Comparison of ENCODE assay signal across 9 cellular contexts in genomic region chr4:39763714-39764572, GRCh38.
DNase-seq lines count a peak whose midpoint lies in the region; ATAC-seq and TF ChIP-seq lines count a peak whose summit lies in the region.
"Had no signal": no experiment of that assay in that cellular context is flagged by ENCODE, and none has a peak within 500 bp of the region (broad histone marks: within the 10 kb centered on the region; RNA-seq: fewer than 3 reads in every experiment).

No MANE protein-coding gene starts in this region.

- peaks cover 34% of the 10 kb centered on the region for H3K36me3 ChIP-seq in effector memory CD4-positive, alpha-beta T cell (ENCODE audit: control insufficient read depth, insufficient read depth, low read length)
- peaks cover 4 to 81% of the 10 kb centered on the region in 2 donors for H3K36me3 ChIP-seq in psoas muscle (ENCODE audit: insufficient read depth in 1 of 2, low read depth in 1 of 2)

- no peak overlapping the region for H3K27ac ChIP-seq in effector memory CD4-positive, alpha-beta T cell (ENCODE audit: insufficient read depth, low read length, poor library complexity, severe bottlenecking)
- H3K27ac ChIP-seq in psoas muscle, result no peak overlapping the region
- H3K27ac ChIP-seq: esophagus muscularis mucosa had no signal

- H3K4me1 Mint-ChIP-seq in memory B cell, result peaks cover 4% of the 10 kb centered on the region

- H3K27me3 ChIP-seq in effector memory CD4-positive, alpha-beta T cell (replicated peaks; ENCODE audit: control insufficient read depth, insufficient read depth, low read length, poor library complexity, severe bottlenecking), result no peaks in the 10 kb centered on the region
- no peaks in the 10 kb centered on the region for H3K27me3 ChIP-seq in psoas muscle (ENCODE audit: insufficient read depth in 3 of 3, low read length in 2 of 3)
- H3K27me3 ChIP-seq: esophagus muscularis mucosa had no signal

- H3K27ac Mint-ChIP-seq in memory B cell, result peak overlapping the region; percentile 67

- no peaks in the 10 kb centered on the region for H3K9me3 Mint-ChIP-seq in memory B cell

- ATAC-seq in GM18861 (IDR thresholded peaks at IDR 0.05; ENCODE audit: unreplicated experiment), result peak; percentile 75
- ATAC-seq in GM21515 (IDR thresholded peaks at IDR 0.05; ENCODE audit: unreplicated experiment), result peak; percentile 50
- ATAC-seq in HG03139 (IDR thresholded peaks at IDR 0.05; ENCODE audit: unreplicated experiment), result peak; percentile 58
- peak; percentile 42 for ATAC-seq in memory B cell (ENCODE audit: low read depth)
- ATAC-seq in psoas muscle, result no peak

- no peak overlapping the region for H3K4me3 Mint-ChIP-seq in memory B cell

- TF ChIP-seq CTCF in psoas muscle (IDR thresholded peaks at IDR 0.05), result no peak

- intact Hi-C loops in psoas muscle (cut with DNase I), result no loop called here

- no peaks in the 10 kb centered on the region for H3K4me1 ChIP-seq in effector memory CD4-positive, alpha-beta T cell (ENCODE audit: control insufficient read depth, insufficient read depth, low read length, poor library complexity, severe bottlenecking)
- H3K4me1 ChIP-seq in psoas muscle, result no peaks in the 10 kb centered on the region

- H3K9me3 ChIP-seq in effector memory CD4-positive, alpha-beta T cell (ENCODE audit: control insufficient read depth, low read length), result no peaks in the 10 kb centered on the region
- no peaks in the 10 kb centered on the region for H3K9me3 ChIP-seq in psoas muscle
- H3K9me3 ChIP-seq: esophagus muscularis mucosa had no signal

- no peak overlapping the region for H3K4me3 ChIP-seq in effector memory CD4-positive, alpha-beta T cell (ENCODE audit: insufficient read depth, low read depth, low read length, poor library complexity, severe bottlenecking)
- no peak overlapping the region for H3K4me3 ChIP-seq in psoas muscle
- H3K4me3 ChIP-seq: esophagus muscularis mucosa had no signal

- 91 to 92% (median 91%) methylated on average over 9 of the region's 9 CpGs for WGBS in psoas muscle, 3 donors

- DNase-seq in memory B cell (ENCODE audit: low spot score in 2 of 2) (no peak), RPMI8226 (no peak), psoas muscle (no peak)
- no peak for DNase-seq in effector memory CD4-positive, alpha-beta T cell
- DNase-seq: DMS 273 treated with DMSO at 0.1 percent for 48 hours had no signal

- H3K36me3 Mint-ChIP-seq in memory B cell, result peaks cover 22% of the 10 kb centered on the region

- H3K27me3 Mint-ChIP-seq in memory B cell, result no peaks in the 10 kb centered on the region

Comparison
In these comparisons a context has a peak if more than half of its experiments do, and no peak if none do; other contexts are left out.
1. ATAC-seq: peak in GM18861 (single experiment), GM21515 (single experiment), HG03139 (single experiment) and memory B cell (single experiment); none in psoas muscle (0 of 4).